Comparison of ENCODE assay signal across 8 cellular contexts in the genomic region with DNA sequence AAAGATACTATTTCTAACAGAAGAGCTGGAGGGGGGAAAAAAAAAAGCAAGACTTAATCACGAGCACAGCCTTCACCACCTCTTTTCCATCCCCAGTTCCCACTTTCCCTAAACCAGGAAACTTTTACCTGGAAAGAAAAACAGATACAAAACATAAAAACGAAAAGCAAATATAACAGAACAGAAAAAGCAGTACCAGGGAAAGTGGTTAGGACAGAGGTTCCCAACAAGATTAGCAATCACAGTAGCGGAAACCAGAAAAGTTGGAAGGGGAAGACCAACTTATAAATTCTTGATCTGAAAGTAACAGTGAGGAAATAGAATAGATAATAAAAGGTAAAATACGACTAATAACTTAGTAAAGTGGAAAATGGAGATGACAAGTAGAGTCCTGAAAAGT. TPM values are rescaled to one million over a fixed set of nuclear protein-coding genes. Genes with fewer than 3 reads are reported as not detected.
A peak's percentile ranks its signal among the peaks of the same experiment; 100 is the strongest.
DNase-seq lines count a peak whose midpoint lies in the region; ATAC-seq and TF ChIP-seq lines count a peak whose summit lies in the region.

No MANE protein-coding gene starts in this region.

- peaks cover 48% of the 10 kb centered on the region for H3K36me3 ChIP-seq in right atrium auricular region
- H3K36me3 ChIP-seq in mucosa of descending colon (ENCODE audit: low read depth) = peaks cover 29% of the 10 kb centered on the region
- H3K36me3 ChIP-seq in aorta (ENCODE audit: control insufficient read depth in 1 of 2, insufficient read depth in 2 of 2, low read length in 1 of 2) = peaks cover 5 to 19% of the 10 kb centered on the region in 2 donors

- WGBS in aorta, 2 donors = 10 to 12% methylated on average over 4 of the region's 4 CpGs

- no peak for TF ChIP-seq CTCF in right atrium auricular region (IDR thresholded peaks at IDR 0.05)
- TF ChIP-seq CTCF in cardiac fibroblast (IDR thresholded peaks at IDR 0.05; ENCODE audit: low read depth, low read length) = no peak
- no peak for TF ChIP-seq CTCF in mucosa of descending colon (IDR thresholded peaks at IDR 0.05)

- H3K4me1 ChIP-seq in right atrium auricular region = peaks cover 0 to 32% of the 10 kb centered on the region in 2 donors
- H3K4me1 ChIP-seq in mucosa of descending colon (ENCODE audit: low read depth) = peaks cover 25% of the 10 kb centered on the region
- H3K4me1 ChIP-seq in aorta (ENCODE audit: control insufficient read depth in 1 of 2, insufficient read depth in 2 of 2, low read length in 2 of 2) = peaks cover 3% of the 10 kb centered on the region in 2 donors

- H3K9me3 ChIP-seq in right atrium auricular region (no peaks in the 10 kb centered on the region), mucosa of descending colon (no peaks in the 10 kb centered on the region), aorta (ENCODE audit: control insufficient read depth, low read length) (no peaks in the 10 kb centered on the region)

- H3K27ac ChIP-seq in right atrium auricular region (peak overlapping the region; percentile 96 to 97), aorta (ENCODE audit: low read depth in 1 of 2, low read length in 2 of 2) (no peak overlapping the region)

- no peak for ATAC-seq in left cardiac atrium
- no peak for ATAC-seq in mucosa of descending colon
- ATAC-seq in aorta (ENCODE audit: low FRiP score) = no peak
- ATAC-seq in HG03095 (IDR thresholded peaks at IDR 0.05; ENCODE audit: unreplicated experiment) = no peak
- no peak for ATAC-seq in GM19351 (IDR thresholded peaks at IDR 0.05; ENCODE audit: unreplicated experiment)

- DNase-seq in right atrium auricular region (ENCODE audit: low spot score) = no peak
- DNase-seq in left cardiac atrium = no peak
- no peak for DNase-seq in cardiac fibroblast (ENCODE audit: low read depth in 2 of 2)
- DNase-seq in mucosa of descending colon = no peak
- DNase-seq in aorta = no peak
- no peak for DNase-seq in dermis blood vessel endothelial cell

- H3K4me3 ChIP-seq in right atrium auricular region (peak overlapping the region; percentile 60 to 80), cardiac fibroblast (replicated peaks in 1 of 2; ENCODE audit: low read depth in 2 of 2, low read length in 2 of 2) (peak overlapping the region; percentile 70 to 72), mucosa of descending colon (peak overlapping the region; percentile 52), aorta (ENCODE audit: low read length in 2 of 2) (peak overlapping the region; percentile 77 to 78)

- H3K27me3 ChIP-seq in right atrium auricular region (no peaks in the 10 kb centered on the region), aorta (ENCODE audit: control insufficient read depth in 1 of 2, insufficient read depth in 2 of 2, low read length in 1 of 2) (no peaks in the 10 kb centered on the region)

- intact Hi-C loops in left cardiac atrium (cut with DNase I) = loop anchor here in 1 of 2 donors (5.0 kb wide), 1 partner anchor 43 kb away; a partner anchor contains a TSS
- intact Hi-C loops in mucosa of descending colon (cut with DNase I, micrococcal nuclease) = no loop called here
- intact Hi-C loops in aorta (cut with DNase I) = loop anchor here in 1 of 2 donors (5.0 kb wide), 2 partner anchors 48 to 637 kb away; a partner anchor contains a TSS

RNA-seq across cellular contexts. Expression of a gene that starts 1.2 kb away (rescaled TPM):
- total RNA-seq in right atrium auricular region (100 to 1,000 TPM; 119 to 143 TPM), left cardiac atrium (100 to 1,000 TPM; 188 to 224 TPM), mucosa of descending colon (100 to 1,000 TPM; 239 to 309 (median 295) TPM), aorta (100 to 1,000 TPM; 235 to 270 TPM), dermis blood vessel endothelial cell (308 and 381 TPM in 2 replicates)
- 100 to 1,000 TPM; 146 to 570 TPM for polyA plus RNA-seq in aorta

RNA-seq across cellular contexts. Expression of a gene that starts 5.8 kb away (rescaled TPM):
- total RNA-seq in right atrium auricular region (1 to 10 TPM; 1.2 to 6.0 TPM), left cardiac atrium (1 to 10 TPM; 1.9 to 2.7 TPM), mucosa of descending colon (1 to 10 TPM in 2 of 3 donors, under 1 TPM in 1; 0.55 to 4.5 (median 1.2) TPM), aorta (1 to 10 TPM; 1.3 to 1.5 TPM), dermis blood vessel endothelial cell (0.19 and 0.51 TPM in 2 replicates)
- 1 to 10 TPM; 1.4 to 1.8 TPM for polyA plus RNA-seq in aorta

RNA-seq across cellular contexts. Expression of a gene that starts 6.8 kb away (rescaled TPM):
- total RNA-seq in right atrium auricular region = 10 to 100 TPM; 12.9 to 18.4 TPM
- total RNA-seq in left cardiac atrium = 10 to 100 TPM; 12.9 to 14.8 TPM
- 10 to 100 TPM; 15.8 to 27.8 (median 18.3) TPM for total RNA-seq in mucosa of descending colon
- 10 to 100 TPM; 16.0 to 19.8 TPM for total RNA-seq in aorta
- 10 to 100 TPM; 24.2 to 49.5 TPM for polyA plus RNA-seq in aorta
- total RNA-seq in dermis blood vessel endothelial cell = 21.0 and 30.8 TPM in 2 replicates

RNA-seq across cellular contexts. Expression of a gene that starts 11.9 kb away (rescaled TPM):
- total RNA-seq in right atrium auricular region (not detected), left cardiac atrium (not detected), mucosa of descending colon (not detected), aorta (not detected), dermis blood vessel endothelial cell (not detected in 2 replicates)
- not detected for polyA plus RNA-seq in aorta

RNA-seq across cellular contexts. Expression of a gene that starts 31.4 kb away (rescaled TPM):
- total RNA-seq in right atrium auricular region (not detected), left cardiac atrium (not detected), mucosa of descending colon (under 1 TPM in 2 of 3 donors, not detected in 1; 0.20 to 0.22 TPM), aorta (not detected), dermis blood vessel endothelial cell (not detected in 2 replicates)
- polyA plus RNA-seq in aorta = under 1 TPM in 1 of 2 donors, not detected in 1; 0.18 TPM

Comparison
In these comparisons a context has a peak if more than half of its experiments do, and no peak if none do; other contexts are left out.
1. H3K27ac ChIP-seq: peak in right atrium auricular region (2 of 2); none in aorta (0 of 2).
2. Peak in every context shown above with its lines, with median percentiles within 50 percentile points of each other: H3K4me3 ChIP-seq.